Comparison of ENCODE assay signal across 25 cellular contexts in the genomic region with DNA sequence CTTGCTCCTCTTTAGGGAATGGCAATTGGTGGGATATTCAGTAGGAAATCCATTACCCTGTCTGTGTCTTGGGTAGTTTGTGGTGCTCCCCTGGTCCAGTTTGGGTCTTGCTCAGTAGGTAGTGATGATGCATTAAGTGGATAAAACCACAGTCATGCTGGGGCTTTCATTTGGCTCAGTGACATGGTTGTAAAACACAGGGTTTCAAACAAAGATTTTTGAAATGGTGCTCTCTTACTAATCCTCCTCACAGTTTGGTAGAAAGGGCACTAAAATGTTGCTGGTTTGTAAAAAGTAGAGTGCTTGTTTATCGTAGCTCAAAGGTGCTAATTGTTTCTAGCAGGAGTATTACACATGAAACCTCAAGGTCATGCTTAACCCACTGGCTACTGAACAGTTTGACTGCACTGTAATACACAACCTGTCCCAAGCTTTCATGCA. TPM values are rescaled to one million over a fixed set of nuclear protein-coding genes. Genes with fewer than 3 reads are reported as not detected.
DNase-seq lines count a peak whose midpoint lies in the region; ATAC-seq and TF ChIP-seq lines count a peak whose summit lies in the region.
"Had no signal": no experiment of that assay in that cellular context is flagged by ENCODE, and none has a peak within 500 bp of the region (broad histone marks: within the 10 kb centered on the region; RNA-seq: fewer than 3 reads in every experiment).

No MANE protein-coding gene starts in this region.

- no peak overlapping the region for H3K4me3 ChIP-seq in fibroblast of mammary gland (ENCODE audit: control insufficient read depth, low read depth, low read length)
- H3K4me3 ChIP-seq: mucosa of descending colon, sigmoid colon, suprapubic skin had no signal

- DNase-seq in stimulated activated naive CD8-positive, alpha-beta T cell treated with anti-CD3 and anti-CD28 coated beads, Interleukin-15, amount 100 ng/mL, for 72 hours = no peak
- no peak for DNase-seq in stimulated activated naive CD8-positive, alpha-beta T cell treated with anti-CD3 and anti-CD28 coated beads, Interleukin-15, Interleukin-2, amounts not matched to agents 100 U/mL and 50 U/mL, for 24 hours
- DNase-seq in M059J (ENCODE audit: low read depth) (peak; percentile 71), fibroblast of mammary gland (ENCODE audit: low read depth) (peak; percentile 36), T-helper 1 cell (no peak), COR-L47 (lab: John Stamatoyannopoulos, UW) (no peak), SHP77 (lab: John Stamatoyannopoulos, UW) (no peak), NCI-H345 treated with DMSO at 0.1 percent for 48 hours (lab: John Stamatoyannopoulos, UW; ENCODE audit: unreplicated experiment) (no peak)
- DNase-seq: activated CD4-positive, alpha-beta T cell treated with anti-CD3 and anti-CD28 coated beads, Interleukin-2, amount 50 U/mL, for 4 hours; activated naive CD8-positive, alpha-beta T cell treated with anti-CD3 and anti-CD28 coated beads for 36 hours; activated T-cell treated with anti-CD3 and anti-CD28 coated beads, Interleukin-2, amount 50 U/mL, for 4 hours; cerebellar nuclear complex; effector memory CD8-positive, alpha-beta T cell; GDM1; GOT3; hypothalamus; left cardiac atrium; mucosa of descending colon; NCI-H1417; NCI-H774; nucleus accumbens; sigmoid colon; stimulated activated CD4-positive, alpha-beta T cell treated with anti-CD3 and anti-CD28 coated beads, Interleukin-4, amount 100 ng/mL, for 1 hour had no signal

- no peak overlapping the region for H3K27ac Mint-ChIP-seq in stimulated activated naive CD8-positive, alpha-beta T cell treated with anti-CD3 and anti-CD28 coated beads, Interleukin-15, amount 100 ng/mL, for 72 hours
- H3K27ac Mint-ChIP-seq: activated naive CD8-positive, alpha-beta T cell treated with anti-CD3 and anti-CD28 coated beads for 36 hours; B cell had no signal

- TF ChIP-seq CTCF in fibroblast of mammary gland (conservative IDR thresholded peaks at IDR 0.05; ENCODE audit: control insufficient read depth, insufficient read depth, low read depth, low read length) = no peak

- peak; percentile 57 for ATAC-seq in stimulated activated naive CD8-positive, alpha-beta T cell treated with anti-CD3 and anti-CD28 coated beads, Interleukin-15, amount 100 ng/mL, for 72 hours
- no peak for ATAC-seq in stimulated activated naive CD8-positive, alpha-beta T cell treated with anti-CD3 and anti-CD28 coated beads, Interleukin-15, Interleukin-2, amounts not matched to agents 100 U/mL and 50 U/mL, for 24 hours
- ATAC-seq: effector memory CD8-positive, alpha-beta T cell; mucosa of descending colon had no signal

- no peak overlapping the region for H3K4me3 Mint-ChIP-seq in stimulated activated naive CD8-positive, alpha-beta T cell treated with anti-CD3 and anti-CD28 coated beads, Interleukin-15, amount 100 ng/mL, for 72 hours
- H3K4me3 Mint-ChIP-seq: activated naive CD8-positive, alpha-beta T cell treated with anti-CD3 and anti-CD28 coated beads for 36 hours; activated T-cell treated with anti-CD3 and anti-CD28 coated beads, Interleukin-2, amount 50 U/mL, for 4 hours; B cell; effector memory CD8-positive, alpha-beta T cell had no signal

- H3K4me1 Mint-ChIP-seq in stimulated activated naive CD8-positive, alpha-beta T cell treated with anti-CD3 and anti-CD28 coated beads, Interleukin-15, amount 100 ng/mL, for 72 hours = peaks cover 25% of the 10 kb centered on the region

- H3K27me3 Mint-ChIP-seq in stimulated activated naive CD8-positive, alpha-beta T cell treated with anti-CD3 and anti-CD28 coated beads, Interleukin-15, amount 100 ng/mL, for 72 hours = no peaks in the 10 kb centered on the region
- H3K27me3 Mint-ChIP-seq: activated naive CD8-positive, alpha-beta T cell treated with anti-CD3 and anti-CD28 coated beads for 36 hours; B cell; effector memory CD8-positive, alpha-beta T cell had no signal

- no peaks in the 10 kb centered on the region for H3K9me3 Mint-ChIP-seq in stimulated activated naive CD8-positive, alpha-beta T cell treated with anti-CD3 and anti-CD28 coated beads, Interleukin-15, amount 100 ng/mL, for 72 hours

RNA-seq across cellular contexts. Expression of a gene that starts 22.9 kb away (rescaled TPM):
- total RNA-seq in M059J (2014; rRNA removed; shearing (Covaris generic)) = 55.4 and 81.8 TPM in 2 replicates

Comparison
In these comparisons a context has a peak if more than half of its experiments do, and no peak if none do; other contexts are left out.
1. DNase-seq: peak in M059J (single experiment) and fibroblast of mammary gland (single experiment); none in stimulated activated naive CD8-positive, alpha-beta T cell treated with anti-CD3 and anti-CD28 coated beads, Interleukin-15, amount 100 ng/mL, for 72 hours (0 of 2), stimulated activated naive CD8-positive, alpha-beta T cell treated with anti-CD3 and anti-CD28 coated beads, Interleukin-15, Interleukin-2, amounts not matched to agents 100 U/mL and 50 U/mL, for 24 hours (single experiment), T-helper 1 cell (0 of 5), COR-L47 (single experiment), SHP77 (0 of 2) and NCI-H345 treated with DMSO at 0.1 percent for 48 hours (single experiment).